ENCODE assay signal across 33 cellular contexts in the genomic region with DNA sequence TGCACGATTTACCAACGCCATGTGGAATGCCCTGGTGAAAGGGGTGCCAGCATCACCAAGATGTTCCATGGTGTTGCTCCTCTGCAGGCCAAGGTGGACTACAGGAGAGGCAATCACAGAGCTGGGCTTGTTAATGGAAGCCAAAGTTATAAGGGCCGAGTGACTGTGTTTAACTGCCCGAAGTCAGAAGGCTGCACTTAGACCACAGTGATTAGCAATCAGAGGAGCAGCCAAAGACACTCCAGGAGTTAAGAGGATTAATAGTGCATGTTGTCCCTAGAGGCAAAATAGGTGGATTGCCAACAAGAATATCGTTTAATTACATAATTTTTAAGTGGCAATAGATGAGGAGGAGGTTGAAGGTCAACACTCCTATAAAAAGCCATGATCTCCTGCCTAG.
"Had no signal": no experiment of that assay in that cellular context is flagged by ENCODE, and none has a peak within 500 bp of the region (broad histone marks: within the 10 kb centered on the region; RNA-seq: fewer than 3 reads in every experiment).

No MANE protein-coding gene starts in this region.

- H3K36me3 ChIP-seq: ascending aorta, brain microvascular endothelial cell, breast epithelium had no signal

- H3K4me3 ChIP-seq: ascending aorta, body of pancreas, breast epithelium had no signal

- ATAC-seq: activated CD4-positive, alpha-beta T cell treated with anti-CD3 and anti-CD28 coated beads for 36 hours; activated CD4-positive, CD25-positive, alpha-beta regulatory T cell treated with anti-CD3 and anti-CD28 coated beads, Interleukin-2, amount 50 U/mL, for 24 hours; activated CD8-positive, alpha-beta memory T cell treated with anti-CD3 and anti-CD28 coated beads, Interleukin-2, amount 10 ng/mL, durations not matched to agents 7 days and 5 days; activated CD8-positive, alpha-beta T cell treated with anti-CD3 and anti-CD28 coated beads, Interleukin-2, amount 10 ng/mL, durations not matched to agents 7 days and 5 days; activated naive CD8-positive, alpha-beta T cell treated with anti-CD3 and anti-CD28 coated beads, Interleukin-2, amount 50 U/mL, for 24 hours; body of pancreas; WTC11 had no signal

- FAIRE-seq: colon, TTC549 had no signal

- H3K27me3 ChIP-seq: ascending aorta, body of pancreas, brain microvascular endothelial cell had no signal

- DNase-seq: activated CD4-positive, alpha-beta memory T cell treated with anti-CD3 and anti-CD28 coated beads, Interleukin-2, amount 10 ng/mL, durations not matched to agents 7 days and 5 days; activated CD4-positive, alpha-beta T cell treated with anti-CD3 and anti-CD28 coated beads for 1 hour; activated CD4-positive, alpha-beta T cell treated with anti-CD3 and anti-CD28 coated beads for 36 hours; activated CD4-positive, alpha-beta T cell treated with anti-CD3 and anti-CD28 coated beads for 48 hours; activated CD4-positive, alpha-beta T cell treated with anti-CD3 and anti-CD28 coated beads, Interleukin-2, amount 10 ng/mL, durations not matched to agents 7 days and 5 days; activated CD4-positive, alpha-beta T cell treated with anti-CD3 and anti-CD28 coated beads, Interleukin-2, amount 50 U/mL, for 48 hours; activated CD4-positive, CD25-positive, alpha-beta regulatory T cell; activated CD8-positive, alpha-beta memory T cell treated with anti-CD3 and anti-CD28 coated beads for 24 hours; activated CD8-positive, alpha-beta memory T cell treated with anti-CD3 and anti-CD28 coated beads, Interleukin-2, amount 10 ng/mL, durations not matched to agents 7 days and 5 days; activated CD8-positive, alpha-beta memory T cell treated with anti-CD3 and anti-CD28 coated beads, Interleukin-2, amount 50 U/mL, for 48 hours; activated CD8-positive, alpha-beta T cell treated with anti-CD3 and anti-CD28 coated beads, Interleukin-2, amount 10 ng/mL, durations not matched to agents 7 days and 5 days; activated effector memory CD4-positive, alpha-beta T cell treated with Interleukin-2 at 50 U/mL for 16 hours; activated gamma-delta T cell; activated naive CD4-positive, alpha-beta T cell treated with anti-CD3 and anti-CD28 coated beads, Interleukin-2, amount 10 ng/mL, durations not matched to agents 7 days and 5 days; activated naive CD4-positive, alpha-beta T cell treated with Interleukin-2 at 50 U/mL for 16 hours; activated naive CD8-positive, alpha-beta T cell treated with anti-CD3 and anti-CD28 coated beads, Interleukin-2, amount 10 ng/mL, durations not matched to agents 7 days and 5 days; activated naive CD8-positive, alpha-beta T cell treated with anti-CD3 and anti-CD28 coated beads, Interleukin-2, amount 50 U/mL, for 24 hours; activated T-cell treated with anti-CD3 and anti-CD28 coated beads, Interleukin-2, amount 50 U/mL, for 24 hours; activated T-cell treated with anti-CD3 and anti-CD28 coated beads, Interleukin-2, amount 50 U/mL, for 48 hours; amygdala; anterior cingulate cortex; body of pancreas; brain microvascular endothelial cell; central memory CD4-positive, alpha-beta T cell; T-helper 2 cell; T-helper 9 cell had no signal

- H3K27ac ChIP-seq: ascending aorta, body of pancreas, brain microvascular endothelial cell, breast epithelium, VCaP had no signal

- H3K9me3 ChIP-seq: ascending aorta, body of pancreas, breast epithelium had no signal

- H3K4me1 ChIP-seq: ascending aorta, body of pancreas, breast epithelium had no signal
